ENCODE assay signal across 9 cellular contexts in genomic region chrX:47643926-47644325, GRCh38. TPM values are rescaled to one million over a fixed set of nuclear protein-coding genes. Genes with fewer than 3 reads are reported as not detected.
A peak's percentile ranks its signal among the peaks of the same experiment; 100 is the strongest.
DNase-seq lines count a peak whose midpoint lies in the region; FAIRE-seq and TF ChIP-seq lines count a peak whose summit lies in the region.
"Had no signal": no experiment of that assay in that cellular context is flagged by ENCODE, and none has a peak within 500 bp of the region (broad histone marks: within the 10 kb centered on the region; RNA-seq: fewer than 3 reads in every experiment).

No MANE protein-coding gene starts in this region.

- peaks cover 49% of the 10 kb centered on the region for H3K79me2 ChIP-seq in astrocyte (ENCODE audit: insufficient read depth, low read length)

- H3K4me3 ChIP-seq in AG04450 (ENCODE audit: low read depth, low read length) (no peak overlapping the region), astrocyte (ENCODE audit: insufficient read depth, low read depth, low read length) (no peak overlapping the region)

- no peaks in the 10 kb centered on the region for H3K27me3 ChIP-seq in AG04450 (ENCODE audit: control insufficient read depth, insufficient read depth, low read length)
- H3K27me3 ChIP-seq in astrocyte (ENCODE audit: insufficient read depth, low read length) = no peaks in the 10 kb centered on the region

- no peak overlapping the region for H3K4me2 ChIP-seq in astrocyte (ENCODE audit: low read length)

- peaks cover 16% of the 10 kb centered on the region for H3K4me1 Mint-ChIP-seq in astrocyte (ENCODE audit: low read depth, unreplicated experiment)

- CTCF ChIA-PET in AG04450 (lab: Charles Lee) = interaction anchor here (0.6 to 3.1 kb wide), 19 partner anchors 8 to 200 kb away, joined by 3 to 36 read pairs (median 6); partner anchors contain the start of gene ARAF

- peaks cover 3% of the 10 kb centered on the region for H3K9me3 Mint-ChIP-seq in astrocyte (ENCODE audit: unreplicated experiment)

- TF ChIP-seq CTCF in AG04450 (IDR thresholded peaks at IDR 0.05; ENCODE audit: low read depth, low read length) = peak; percentile 55
- peak; percentile 32 for TF ChIP-seq CTCF in astrocyte (IDR thresholded peaks at IDR 0.05; ENCODE audit: insufficient read depth, low read depth, low read length)

- peaks cover 10% of the 10 kb centered on the region for H3K36me3 ChIP-seq in astrocyte (ENCODE audit: insufficient read depth, low read length)

- H3K9ac ChIP-seq in astrocyte (ENCODE audit: low read length) = no peak overlapping the region

- no peak overlapping the region for H2AFZ ChIP-seq in astrocyte (ENCODE audit: low read depth, low read length)

- peaks cover 2% of the 10 kb centered on the region for H3K36me3 Mint-ChIP-seq in astrocyte (ENCODE audit: low read depth, unreplicated experiment)

- POLR2A ChIA-PET in AG04450 (lab: Yijun Ruan, JAX) = no interaction called here

- H3K27ac ChIP-seq in AG04450 (ENCODE audit: low read depth, low read length) (no peak overlapping the region), astrocyte (ENCODE audit: low read depth, low read length) (no peak overlapping the region)

- FAIRE-seq in GM19239 (lab: Jason Lieb, UNC) = peak; percentile 75
- peak; percentile 97 for FAIRE-seq in astrocyte (lab: Jason Lieb, UNC)

- DNase-seq in AG04450 (ENCODE audit: low read depth, low spot score) = no peak
- DNase-seq in GM19239 (ENCODE audit: insufficient read length, low spot score) = no peak
- no peak for DNase-seq in astrocyte (ENCODE audit: low read depth)
- DNase-seq in iPS-NIHi7 (ENCODE audit: extremely low spot score) = peak; percentile 8
- no peak for DNase-seq in stimulated activated CD4-positive, alpha-beta T cell treated with anti-CD3 and anti-CD28 coated beads, Interleukin-15, amount 100 ng/mL, for 24 hours
- no peak for DNase-seq in amniotic stem cell (lab: John Stamatoyannopoulos, UW)
- no peak for DNase-seq in activated CD4-positive, CD25-positive, alpha-beta regulatory T cell treated with anti-CD3 and anti-CD28 coated beads, Interleukin-2, amount 50 U/mL, for 72 hours
- DNase-seq in NCI-H2171 treated with DMSO at 0.1 percent for 48 hours (lab: John Stamatoyannopoulos, UW) = no peak
- DNase-seq: stimulated activated CD4-positive, alpha-beta T cell treated with anti-CD3 and anti-CD28 coated beads, Interleukin-4, amount 100 ng/mL, for 24 hours had no signal

- H3K4me3 Mint-ChIP-seq in astrocyte (ENCODE audit: unreplicated experiment) = no peak overlapping the region

- no peak overlapping the region for H3K27ac Mint-ChIP-seq in astrocyte (ENCODE audit: unreplicated experiment)

- peaks cover 40% of the 10 kb centered on the region for H4K20me1 ChIP-seq in astrocyte (ENCODE audit: insufficient read depth, low read length)

- no peaks in the 10 kb centered on the region for H3K27me3 Mint-ChIP-seq in astrocyte (ENCODE audit: low read depth, unreplicated experiment)

- peaks cover 9% of the 10 kb centered on the region for H3K4me1 ChIP-seq in astrocyte (ENCODE audit: insufficient read depth, low read length)

- H3K9me3 ChIP-seq in AG04450 (ENCODE audit: control insufficient read depth, insufficient read depth, low read length) (no peaks in the 10 kb centered on the region), astrocyte (ENCODE audit: insufficient read depth, low read depth, low read length) (no peaks in the 10 kb centered on the region)

RNA-seq across cellular contexts. Expression of gene ELK1, which starts 6.4 kb away (rescaled TPM):
- 22.4 and 24.1 TPM in 2 replicates for polyA plus RNA-seq in AG04450 (2011; rRNA removed)
- 32.2 and 36.9 TPM in 2 replicates for polyA minus RNA-seq in AG04450 (2011; rRNA and poly(A)+ RNA removed)
- 33.6 and 34.1 TPM in 2 replicates for total RNA-seq in astrocyte

RNA-seq across cellular contexts. Expression of gene CFP, which starts 14.2 kb away (rescaled TPM):
- 0.02 and 0.05 TPM in 2 replicates for polyA plus RNA-seq in AG04450 (2011; rRNA removed)
- 0.56 and 0.60 TPM in 2 replicates for polyA minus RNA-seq in AG04450 (2011; rRNA and poly(A)+ RNA removed)
- total RNA-seq in astrocyte = 0.17 and 1.1 TPM in 2 replicates

RNA-seq across cellular contexts. Expression of gene UXT, which starts 15.1 kb away (rescaled TPM):
- polyA plus RNA-seq in AG04450 (2011; rRNA removed) = 81.7 and 96.1 TPM in 2 replicates
- 24.7 and 33.9 TPM in 2 replicates for polyA minus RNA-seq in AG04450 (2011; rRNA and poly(A)+ RNA removed)
- 72.7 and 73.5 TPM in 2 replicates for total RNA-seq in astrocyte

RNA-seq across cellular contexts. Expression of gene SYN1, which starts 24.3 kb away (rescaled TPM):
- 0.24 and 0.37 TPM in 2 replicates for polyA plus RNA-seq in AG04450 (2011; rRNA removed)
- polyA minus RNA-seq in AG04450 (2011; rRNA and poly(A)+ RNA removed) = 0.51 and 1.2 TPM in 2 replicates
- total RNA-seq in astrocyte = 1.6 and 2.2 TPM in 2 replicates
